In the genomic region with DNA sequence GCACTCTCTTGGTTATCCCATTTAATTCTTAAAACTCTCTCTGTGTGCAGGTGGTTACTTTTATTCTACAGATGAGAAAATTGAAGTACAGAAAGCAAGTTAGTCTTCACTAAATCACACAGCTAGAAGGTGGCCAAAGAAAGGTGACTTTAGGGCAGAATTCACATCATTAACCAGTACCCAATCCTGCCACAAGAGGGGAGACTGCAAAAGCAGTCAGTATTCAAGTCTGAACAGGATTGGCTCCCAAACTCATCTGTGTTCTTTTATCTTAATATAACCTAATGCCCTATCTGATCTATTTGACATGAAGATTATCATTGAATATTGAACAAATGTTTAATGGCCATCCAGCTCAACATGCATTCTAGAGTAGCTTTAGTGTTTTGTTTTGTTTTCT, we compare ENCODE assay signal across 11 cellular contexts.
DNase-seq lines count a peak whose midpoint lies in the region; ATAC-seq, FAIRE-seq and TF ChIP-seq lines count a peak whose summit lies in the region.
"Had no signal": no experiment of that assay in that cellular context is flagged by ENCODE, and none has a peak within 500 bp of the region (broad histone marks: within the 10 kb centered on the region; RNA-seq: fewer than 3 reads in every experiment).

No MANE protein-coding gene starts in this region.

- no peak overlapping the region for H2AFZ ChIP-seq in GM12878 (ENCODE audit: control insufficient read depth, low read depth, low read length)

- no peaks in the 10 kb centered on the region for H3K27me3 ChIP-seq in GM12878 (replicated peaks in 1 of 2; ENCODE audit: control insufficient read depth in 2 of 2, insufficient read depth in 2 of 2, low read length in 1 of 2)
- H3K27me3 ChIP-seq in thoracic aorta (replicated peaks; ENCODE audit: insufficient read depth), result no peaks in the 10 kb centered on the region
- no peaks in the 10 kb centered on the region for H3K27me3 ChIP-seq in small intestine (ENCODE audit: control insufficient read depth in 2 of 2, insufficient read depth in 2 of 2, low read length in 2 of 2)

- in situ Hi-C loops in GM12878 (cut with MboI), result no loop called here

- no peak overlapping the region for H3K4me2 ChIP-seq in GM12878 (ENCODE audit: control insufficient read depth, insufficient read depth)
- H3K4me2 ChIP-seq: A549 had no signal

- no peaks in the 10 kb centered on the region for H3K27me3 Mint-ChIP-seq in stimulated activated naive B cell treated with anti-CD40 and anti-IgM and Interleukin-4, amounts not matched to agents 10 μg/mL and 1 μg/mL and 100 μg/mL, for 72 hours
- H3K27me3 Mint-ChIP-seq: effector memory CD8-positive, alpha-beta T cell had no signal

- intact Hi-C loops in GM12878 (cut with micrococcal nuclease; ENCODE audit: unreplicated experiment), result no loop called here

- H3K27ac Mint-ChIP-seq in stimulated activated naive B cell treated with anti-CD40 and anti-IgM and Interleukin-4, amounts not matched to agents 10 μg/mL and 1 μg/mL and 100 μg/mL, for 72 hours, result no peak overlapping the region
- H3K27ac Mint-ChIP-seq: effector memory CD8-positive, alpha-beta T cell had no signal

- no peak overlapping the region for H3K4me3 ChIP-seq in GM12878
- H3K4me3 ChIP-seq in thoracic aorta, result no peak overlapping the region
- H3K4me3 ChIP-seq in small intestine (ENCODE audit: low read depth in 1 of 2, low read length in 2 of 2), result no peak overlapping the region
- H3K4me3 ChIP-seq: A549 had no signal

- no peak overlapping the region for H3K9ac ChIP-seq in GM12878 (ENCODE audit: control insufficient read depth, insufficient read depth, low read length)

- H3K4me3 Mint-ChIP-seq in stimulated activated naive B cell treated with anti-CD40 and anti-IgM and Interleukin-4, amounts not matched to agents 10 μg/mL and 1 μg/mL and 100 μg/mL, for 72 hours, result no peak overlapping the region
- H3K4me3 Mint-ChIP-seq: effector memory CD8-positive, alpha-beta T cell had no signal

- SMC1A ChIA-PET in GM12878 (lab: Charles Lee; ENCODE audit: uncharacterized antibody, unreplicated experiment), result no interaction called here

- no peak for TF ChIP-seq POLR2A in GM12878 (IDR thresholded peaks at IDR 0.05; ENCODE audit: low read depth, low read length)

- POLR2A ChIA-PET in GM12878 (lab: Charles Lee), result no interaction called here

- peak; percentile 47 for TF ChIP-seq RAD21 in GM12878 (IDR thresholded peaks at IDR 0.05; ENCODE audit: insufficient read depth, low read depth, low read length)

- peak; percentile 23 to 38 (median 25); a peak in 4 of 6 replicates for TF ChIP-seq CTCF in GM12878 (IDR thresholded peaks at IDR 0.05 in 2 of 3, conservative IDR thresholded peaks at IDR 0.05 in 1 of 3; ENCODE audit: control insufficient read depth in 2 of 3, extremely low read depth in 1 of 3, insufficient read depth in 1 of 3, low read depth in 3 of 3, low read length in 3 of 3)
- TF ChIP-seq CTCF in thoracic aorta (IDR thresholded peaks at IDR 0.05), result peak; percentile 48

- CTCF ChIA-PET in GM12878 (lab: Yijun Ruan, JAX), result interaction anchor here (1.0 to 1.3 kb wide), 4 partner anchors 10 to 98 kb away, joined by 3 read pairs; no protein-coding TSS in a partner anchor

- no peaks in the 10 kb centered on the region for H3K79me2 ChIP-seq in GM12878 (ENCODE audit: control insufficient read depth, insufficient read depth, low read length)

- H3K4me1 Mint-ChIP-seq in stimulated activated naive B cell treated with anti-CD40 and anti-IgM and Interleukin-4, amounts not matched to agents 10 μg/mL and 1 μg/mL and 100 μg/mL, for 72 hours, result no peaks in the 10 kb centered on the region

- H3K4me1 ChIP-seq in GM12878 (ENCODE audit: control insufficient read depth, insufficient read depth, low read length), result no peaks in the 10 kb centered on the region
- peaks cover 9 to 27% of the 10 kb centered on the region in 2 donors for H3K4me1 ChIP-seq in thoracic aorta (ENCODE audit: control insufficient read depth in 1 of 2, low read depth in 2 of 2)
- no peaks in the 10 kb centered on the region for H3K4me1 ChIP-seq in small intestine (ENCODE audit: control insufficient read depth in 2 of 2, insufficient read depth in 1 of 2, low read depth in 1 of 2, low read length in 1 of 2)

- H4K20me1 ChIP-seq in GM12878 (ENCODE audit: control insufficient read depth, insufficient read depth), result no peaks in the 10 kb centered on the region

- RAD21 ChIA-PET in GM12878 (lab: Charles Lee; ENCODE audit: unreplicated experiment), result no interaction called here

- FAIRE-seq in GM12878 (lab: Jason Lieb, UNC) (no peak), small intestine (lab: Jason Lieb, UNC) (no peak)
- FAIRE-seq: A549 had no signal

- peak; percentile 2 to 32 for DNase-seq in NCI-H2081 (lab: John Stamatoyannopoulos, UW)
- no peak for DNase-seq in NCI-H2081 treated with DMSO at 0.1 percent for 48 hours (lab: John Stamatoyannopoulos, UW)
- DNase-seq in GM12878 (ENCODE audit: low read depth, low spot score), result no peak
- no peak for DNase-seq in thoracic aorta (ENCODE audit: low spot score)
- DNase-seq in small intestine, result no peak
- DNase-seq in stimulated activated naive B cell treated with anti-CD40 and anti-IgM and Interleukin-4, amounts not matched to agents 10 μg/mL and 1 μg/mL and 100 μg/mL, for 72 hours, result no peak
- DNase-seq: activated CD8-positive, alpha-beta memory T cell treated with anti-CD3 and anti-CD28 coated beads for 24 hours; effector memory CD8-positive, alpha-beta T cell had no signal

- no peaks in the 10 kb centered on the region for H3K9me3 Mint-ChIP-seq in stimulated activated naive B cell treated with anti-CD40 and anti-IgM and Interleukin-4, amounts not matched to agents 10 μg/mL and 1 μg/mL and 100 μg/mL, for 72 hours

- no peaks in the 10 kb centered on the region for H3K36me3 Mint-ChIP-seq in stimulated activated naive B cell treated with anti-CD40 and anti-IgM and Interleukin-4, amounts not matched to agents 10 μg/mL and 1 μg/mL and 100 μg/mL, for 72 hours

- H3K36me3 ChIP-seq in GM12878 (ENCODE audit: control insufficient read depth in 2 of 2, insufficient read depth in 2 of 2, low read length in 1 of 2) (no peaks in the 10 kb centered on the region), thoracic aorta (no peaks in the 10 kb centered on the region), small intestine (ENCODE audit: control insufficient read depth in 2 of 2, insufficient read depth in 2 of 2, low read length in 2 of 2) (no peaks in the 10 kb centered on the region)

- H3K9me3 ChIP-seq in GM12878 (replicated peaks; ENCODE audit: control insufficient read depth, insufficient read depth, low read length) (no peaks in the 10 kb centered on the region), thoracic aorta (no peaks in the 10 kb centered on the region), small intestine (ENCODE audit: control insufficient read depth, low read depth) (no peaks in the 10 kb centered on the region)
- H3K9me3 ChIP-seq: A549 had no signal

- H3K27ac ChIP-seq in GM12878 (ENCODE audit: control insufficient read depth, insufficient read depth), result no peak overlapping the region
- no peak overlapping the region for H3K27ac ChIP-seq in thoracic aorta
- no peak overlapping the region for H3K27ac ChIP-seq in small intestine (ENCODE audit: low read depth in 1 of 2, low read length in 1 of 2)
- H3K27ac ChIP-seq: A549 had no signal

- TF ChIP-seq EP300 in GM12878 (IDR thresholded peaks at IDR 0.05; ENCODE audit: borderline replicate concordance in 1 of 2, control insufficient read depth in 1 of 2, low read depth in 2 of 2, low read length in 2 of 2), result no peak

- peak; percentile 91 for ATAC-seq in HG03135 (IDR thresholded peaks at IDR 0.05; ENCODE audit: unreplicated experiment)
- peak; percentile 77 for ATAC-seq in GM12878
- ATAC-seq in thoracic aorta (ENCODE audit: insufficient number of reproducible peaks, low FRiP score, low read depth), result no peak
- ATAC-seq in HG03139 (IDR thresholded peaks at IDR 0.05; ENCODE audit: unreplicated experiment), result no peak
- ATAC-seq in stimulated activated naive B cell treated with anti-CD40 and anti-IgM and Interleukin-4, amounts not matched to agents 10 μg/mL and 1 μg/mL and 100 μg/mL, for 72 hours (replicated peaks), result no peak
- ATAC-seq: A549; effector memory CD8-positive, alpha-beta T cell had no signal

- BruUV-seq in GM12878 (replicated peaks; lab: Mats Ljungman, UMichigan), result no TSS peak

TF ChIP-seq in GM12878, 131 proteins besides CTCF, POLR2A, EP300 and RAD21:
- TF ChIP-seq SMC3 (IDR thresholded peaks at IDR 0.05; ENCODE audit: borderline replicate concordance, low read length), result peak; percentile 15; the same call in 1 of the 2 replicates
- TF ChIP-seq, protein P1, sequence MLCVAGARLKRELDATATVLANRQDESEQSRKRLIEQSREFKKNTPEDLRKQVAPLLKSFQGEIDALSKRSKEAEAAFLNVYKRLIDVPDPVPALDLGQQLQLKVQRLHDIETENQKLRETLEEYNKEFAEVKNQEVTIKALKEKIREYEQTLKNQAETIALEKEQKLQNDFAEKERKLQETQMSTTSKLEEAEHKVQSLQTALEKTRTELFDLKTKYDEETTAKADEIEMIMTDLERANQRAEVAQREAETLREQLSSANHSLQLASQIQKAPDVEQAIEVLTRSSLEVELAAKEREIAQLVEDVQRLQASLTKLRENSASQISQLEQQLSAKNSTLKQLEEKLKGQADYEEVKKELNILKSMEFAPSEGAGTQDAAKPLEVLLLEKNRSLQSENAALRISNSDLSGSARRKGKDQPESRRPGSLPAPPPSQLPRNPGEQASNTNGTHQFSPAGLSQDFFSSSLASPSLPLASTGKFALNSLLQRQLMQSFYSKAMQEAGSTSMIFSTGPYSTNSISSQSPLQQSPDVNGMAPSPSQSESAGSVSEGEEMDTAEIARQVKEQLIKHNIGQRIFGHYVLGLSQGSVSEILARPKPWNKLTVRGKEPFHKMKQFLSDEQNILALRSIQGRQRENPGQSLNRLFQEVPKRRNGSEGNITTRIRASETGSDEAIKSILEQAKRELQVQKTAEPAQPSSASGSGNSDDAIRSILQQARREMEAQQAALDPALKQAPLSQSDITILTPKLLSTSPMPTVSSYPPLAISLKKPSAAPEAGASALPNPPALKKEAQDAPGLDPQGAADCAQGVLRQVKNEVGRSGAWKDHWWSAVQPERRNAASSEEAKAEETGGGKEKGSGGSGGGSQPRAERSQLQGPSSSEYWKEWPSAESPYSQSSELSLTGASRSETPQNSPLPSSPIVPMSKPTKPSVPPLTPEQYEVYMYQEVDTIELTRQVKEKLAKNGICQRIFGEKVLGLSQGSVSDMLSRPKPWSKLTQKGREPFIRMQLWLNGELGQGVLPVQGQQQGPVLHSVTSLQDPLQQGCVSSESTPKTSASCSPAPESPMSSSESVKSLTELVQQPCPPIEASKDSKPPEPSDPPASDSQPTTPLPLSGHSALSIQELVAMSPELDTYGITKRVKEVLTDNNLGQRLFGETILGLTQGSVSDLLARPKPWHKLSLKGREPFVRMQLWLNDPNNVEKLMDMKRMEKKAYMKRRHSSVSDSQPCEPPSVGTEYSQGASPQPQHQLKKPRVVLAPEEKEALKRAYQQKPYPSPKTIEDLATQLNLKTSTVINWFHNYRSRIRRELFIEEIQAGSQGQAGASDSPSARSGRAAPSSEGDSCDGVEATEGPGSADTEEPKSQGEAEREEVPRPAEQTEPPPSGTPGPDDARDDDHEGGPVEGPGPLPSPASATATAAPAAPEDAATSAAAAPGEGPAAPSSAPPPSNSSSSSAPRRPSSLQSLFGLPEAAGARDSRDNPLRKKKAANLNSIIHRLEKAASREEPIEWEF (IDR thresholded peaks at IDR 0.05; ENCODE audit: insufficient replicate concordance, low read depth, low read length), result no peak

Comparison
In these comparisons a context has a peak if more than half of its experiments do, and no peak if none do; other contexts are left out.
1. DNase-seq: peak in NCI-H2081 (2 of 2); none in NCI-H2081 treated with DMSO at 0.1 percent for 48 hours (single experiment), GM12878 (single experiment), thoracic aorta (single experiment), small intestine (single experiment) and stimulated activated naive B cell treated with anti-CD40 and anti-IgM and Interleukin-4, amounts not matched to agents 10 μg/mL and 1 μg/mL and 100 μg/mL, for 72 hours (single experiment).
2. ATAC-seq: peak in HG03135 (single experiment) and GM12878 (single experiment); none in thoracic aorta (single experiment), HG03139 (single experiment) and stimulated activated naive B cell treated with anti-CD40 and anti-IgM and Interleukin-4, amounts not matched to agents 10 μg/mL and 1 μg/mL and 100 μg/mL, for 72 hours (0 of 2).